8 cellular contexts compared by ENCODE assay signal in genomic region chr10:43574035-43574892, GRCh38. TPM values are rescaled to one million over a fixed set of nuclear protein-coding genes. Genes with fewer than 3 reads are reported as not detected.
A peak's percentile ranks its signal among the peaks of the same experiment; 100 is the strongest.
DNase-seq lines count a peak whose midpoint lies in the region; ATAC-seq and TF ChIP-seq lines count a peak whose summit lies in the region.

Gene ZNF239, minus strand, starts transcription at chr10:43574616. Its CDS starts 16,537 bp downstream, at chr10:43558079.

- no peaks in the 10 kb centered on the region for H3K4me1 ChIP-seq in BE2C
- no peaks in the 10 kb centered on the region for H3K4me1 ChIP-seq in SJSA1 (replicated peaks)

- H3K4me3 Mint-ChIP-seq in activated naive CD4-positive, alpha-beta T cell treated with anti-CD3 and anti-CD28 coated beads, Interleukin-2, amount 50 U/mL, for 24 hours: peak within 1 kb of the TSS; percentile 91
- peak within 1 kb of the TSS; percentile 95 for H3K4me3 Mint-ChIP-seq in glutamatergic neuron (ENCODE audit: unreplicated experiment)

- no peak within 1 kb of the TSS for H3K27ac ChIP-seq in SJSA1

- no peaks in the 10 kb centered on the region for H3K27me3 ChIP-seq in BE2C
- H3K27me3 ChIP-seq in SJSA1 (replicated peaks): no peaks in the 10 kb centered on the region

- peaks cover 15% of the 10 kb centered on the region for H3K9me3 Mint-ChIP-seq in activated naive CD4-positive, alpha-beta T cell treated with anti-CD3 and anti-CD28 coated beads, Interleukin-2, amount 50 U/mL, for 24 hours
- H3K9me3 Mint-ChIP-seq in glutamatergic neuron (ENCODE audit: unreplicated experiment): peaks cover 1% of the 10 kb centered on the region

- H3K9me3 ChIP-seq in BE2C (peaks cover 4% of the 10 kb centered on the region), SJSA1 (replicated peaks) (peaks cover 5% of the 10 kb centered on the region; the same call in 1 of the 2 replicates)

- H3K27me3 Mint-ChIP-seq in activated naive CD4-positive, alpha-beta T cell treated with anti-CD3 and anti-CD28 coated beads, Interleukin-2, amount 50 U/mL, for 24 hours: no peaks in the 10 kb centered on the region
- peaks cover 3% of the 10 kb centered on the region for H3K27me3 Mint-ChIP-seq in glutamatergic neuron (ENCODE audit: unreplicated experiment)

- H3K36me3 Mint-ChIP-seq in activated naive CD4-positive, alpha-beta T cell treated with anti-CD3 and anti-CD28 coated beads, Interleukin-2, amount 50 U/mL, for 24 hours: peaks cover 8% of the 10 kb centered on the region
- no peaks in the 10 kb centered on the region for H3K36me3 Mint-ChIP-seq in glutamatergic neuron (ENCODE audit: unreplicated experiment)

- H3K36me3 ChIP-seq in BE2C (peaks cover 3% of the 10 kb centered on the region; the same call in 1 of the 2 replicates), SJSA1 (no peaks in the 10 kb centered on the region)

- H3K4me3 ChIP-seq in BE2C (ENCODE audit: low read depth, low read length) (peak within 1 kb of the TSS; percentile 52), SJSA1 (peak within 1 kb of the TSS; percentile 35)

- peaks cover 60% of the 10 kb centered on the region for H3K4me1 Mint-ChIP-seq in activated naive CD4-positive, alpha-beta T cell treated with anti-CD3 and anti-CD28 coated beads, Interleukin-2, amount 50 U/mL, for 24 hours
- H3K4me1 Mint-ChIP-seq in glutamatergic neuron (ENCODE audit: low read depth, unreplicated experiment): peaks cover 2% of the 10 kb centered on the region

- DNase-seq in BE2C: peak; percentile 81
- DNase-seq in SJSA1 (ENCODE audit: low read depth in 1 of 2, low spot score in 2 of 2): peak; percentile 52 to 75
- peak; percentile 89 for DNase-seq in glutamatergic neuron
- peak; percentile 89 for DNase-seq in occipital lobe (lab: John Stamatoyannopoulos, UW)
- DNase-seq in superior temporal gyrus (ENCODE audit: extremely low spot score): peak; percentile 89

- ATAC-seq in GM19324 (IDR thresholded peaks at IDR 0.05; ENCODE audit: low FRiP score, unreplicated experiment): peak; percentile 82
- peak; percentile 87 for ATAC-seq in HG03469 (IDR thresholded peaks at IDR 0.05; ENCODE audit: unreplicated experiment)

- no peak for TF ChIP-seq CTCF in BE2C (IDR thresholded peaks at IDR 0.05; ENCODE audit: low read depth, low read length)
- TF ChIP-seq CTCF in glutamatergic neuron (IDR thresholded peaks at IDR 0.05; ENCODE audit: partially characterized antibody, unreplicated experiment): no peak

- H3K27ac Mint-ChIP-seq in activated naive CD4-positive, alpha-beta T cell treated with anti-CD3 and anti-CD28 coated beads, Interleukin-2, amount 50 U/mL, for 24 hours: peak within 1 kb of the TSS; percentile 96
- H3K27ac Mint-ChIP-seq in glutamatergic neuron (ENCODE audit: unreplicated experiment): peak within 1 kb of the TSS; percentile 10

RNA-seq across cellular contexts. Expression of gene ZNF239, which starts in this region (rescaled TPM):
- polyA plus RNA-seq in BE2C (2012; ENCODE audit: insufficient read depth, insufficient read length, low read depth): 9.9 TPM
- total RNA-seq in SJSA1 (2014; rRNA removed; shearing (Covaris generic)): 1.7 and 2.5 TPM in 2 replicates
- 4.1 TPM for total RNA-seq in glutamatergic neuron (ENCODE audit: unreplicated experiment)
- total RNA-seq in occipital lobe: 25.9 TPM
